1 cellular context compared by ENCODE assay signal in the genomic region with DNA sequence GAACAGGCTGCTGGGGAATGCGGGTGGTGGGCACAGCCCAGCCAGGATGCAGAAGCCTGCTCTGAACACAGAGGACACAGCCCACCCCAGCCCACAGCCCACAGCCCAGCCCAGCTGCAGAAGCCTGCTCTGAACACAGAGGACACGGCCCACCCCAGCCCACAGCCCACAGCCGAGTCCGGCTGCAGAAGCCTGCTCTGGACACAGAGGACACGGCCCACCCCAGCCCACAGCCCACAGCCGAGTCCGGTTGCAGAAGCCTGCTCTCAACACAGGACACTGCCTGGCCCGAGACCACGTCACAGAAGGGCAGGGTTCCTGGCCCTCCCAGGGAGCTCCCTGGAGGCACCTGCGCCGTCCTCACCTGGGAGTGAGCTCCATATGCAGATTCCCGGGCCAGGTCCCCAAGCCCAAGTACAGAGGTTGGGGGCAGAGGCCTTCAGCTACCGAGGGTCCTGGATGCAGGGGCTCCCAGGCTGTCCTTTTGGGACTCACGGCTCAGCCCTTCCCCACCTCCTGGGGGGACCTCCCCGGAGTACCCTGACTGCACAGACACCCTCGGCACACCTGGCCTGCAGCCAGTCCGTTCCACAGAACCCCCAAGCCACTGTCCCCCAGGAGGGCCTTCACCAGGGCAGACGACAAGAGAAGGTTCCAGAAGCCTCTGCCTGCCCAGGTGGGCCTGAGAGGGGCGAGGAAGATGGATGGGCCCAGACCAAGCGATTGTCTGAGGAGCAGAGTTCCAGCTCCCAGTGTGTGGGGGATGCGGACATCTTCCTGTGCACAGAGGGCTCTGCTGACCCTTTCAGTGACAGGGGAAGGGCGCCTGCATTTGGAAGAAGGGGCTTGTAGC.
TF ChIP-seq lines count a peak whose summit lies in the region.

No MANE protein-coding gene starts in this region.

TF ChIP-seq in IMR-90, 13 proteins besides CTCF, POLR2A, EP300 and RAD21:
- TF ChIP-seq CHD1 (IDR thresholded peaks at IDR 0.05; ENCODE audit: low read depth, low read length) = no peak
- TF ChIP-seq SMC3 (IDR thresholded peaks at IDR 0.05; ENCODE audit: low read depth, low read length) = no peak
- TF ChIP-seq RCOR1 (IDR thresholded peaks at IDR 0.05; ENCODE audit: insufficient replicate concordance, low read length) = no peak
